ENCODE assay signal across 8 cellular contexts in the genomic region with DNA sequence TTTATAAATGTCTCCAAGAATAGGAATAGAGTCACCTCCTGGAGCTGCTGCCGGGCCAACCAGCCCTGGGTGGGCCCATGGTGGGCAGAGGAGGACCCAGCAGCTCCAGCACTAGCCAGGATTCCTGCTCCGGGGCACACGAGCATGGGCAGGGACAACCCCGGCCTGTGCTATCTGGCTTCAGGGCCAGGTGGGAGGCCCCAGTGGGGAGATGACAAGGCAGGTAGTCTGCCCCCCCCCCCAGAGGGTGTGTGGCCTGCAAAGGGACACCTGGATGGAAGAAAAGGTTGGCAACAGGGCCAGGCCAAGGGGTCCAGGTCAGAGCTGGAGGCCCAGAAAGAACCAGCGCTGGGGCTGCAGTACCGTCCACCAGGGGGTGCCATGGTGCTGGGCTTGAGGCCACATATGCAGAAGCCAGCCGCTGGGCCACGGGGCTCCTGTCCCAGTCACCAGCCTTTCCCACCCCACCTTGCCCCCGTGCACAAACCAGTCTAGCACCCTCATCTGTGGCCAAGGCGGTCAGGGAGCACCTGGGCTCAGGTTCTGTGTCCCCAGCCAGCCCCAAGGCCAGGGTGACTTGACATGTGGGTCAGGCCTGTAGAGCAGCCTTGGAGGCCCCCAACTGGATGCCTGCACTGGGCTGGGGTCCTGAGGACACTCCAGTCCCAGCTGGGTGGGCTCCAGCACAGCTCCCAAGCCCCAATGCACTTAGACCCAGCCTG. TPM values are rescaled to one million over a fixed set of nuclear protein-coding genes. Genes with fewer than 3 reads are reported as not detected.
A peak's percentile ranks its signal among the peaks of the same experiment; 100 is the strongest.
DNase-seq lines count a peak whose midpoint lies in the region; ATAC-seq and TF ChIP-seq lines count a peak whose summit lies in the region.

No MANE protein-coding gene starts in this region.

- DNase-seq in DMS79 treated with DMSO at 0.1 percent for 48 hours (lab: John Stamatoyannopoulos, UW): peak; percentile 21
- no peak for DNase-seq in DMS79 (lab: John Stamatoyannopoulos, UW)
- peak; percentile 33 to 60 for DNase-seq in NCI-H1930 (lab: John Stamatoyannopoulos, UW)
- DNase-seq in activated CD4-positive, alpha-beta T cell treated with anti-CD3 and anti-CD28 coated beads for 48 hours: peak; percentile 92
- peak; percentile 78 for DNase-seq in choroid plexus epithelial cell (ENCODE audit: low read depth)
- peak; percentile 88 for DNase-seq in left lobe of liver (ENCODE audit: low spot score)
- DNase-seq in stimulated activated CD4-positive, alpha-beta T cell treated with anti-CD3 and anti-CD28 coated beads, Interleukin-2, amount 100 ng/mL, for 48 hours: peak; percentile 88 to 89

- no peak overlapping the region for H3K4me3 ChIP-seq in choroid plexus epithelial cell (ENCODE audit: low read depth, low read length)

- ATAC-seq in left lobe of liver (peak; percentile 85), HG03108 (IDR thresholded peaks at IDR 0.05; ENCODE audit: unreplicated experiment) (no peak)

- TF ChIP-seq CTCF in choroid plexus epithelial cell (conservative IDR thresholded peaks at IDR 0.05; ENCODE audit: low read depth, low read length): peak; percentile 93

RNA-seq across cellular contexts. Expression of gene TSPAN32, which starts 3.5 kb away (rescaled TPM):
- total RNA-seq in left lobe of liver: 0.35 TPM

RNA-seq across cellular contexts. Expression of gene C11orf21, which starts 3.6 kb away (rescaled TPM):
- 0.35 TPM for total RNA-seq in left lobe of liver

RNA-seq across cellular contexts. Expression of gene ASCL2, which starts 34.9 kb away (rescaled TPM):
- total RNA-seq in left lobe of liver: 0.83 TPM
